Comparison of ENCODE assay signal across 33 cellular contexts in the genomic region with DNA sequence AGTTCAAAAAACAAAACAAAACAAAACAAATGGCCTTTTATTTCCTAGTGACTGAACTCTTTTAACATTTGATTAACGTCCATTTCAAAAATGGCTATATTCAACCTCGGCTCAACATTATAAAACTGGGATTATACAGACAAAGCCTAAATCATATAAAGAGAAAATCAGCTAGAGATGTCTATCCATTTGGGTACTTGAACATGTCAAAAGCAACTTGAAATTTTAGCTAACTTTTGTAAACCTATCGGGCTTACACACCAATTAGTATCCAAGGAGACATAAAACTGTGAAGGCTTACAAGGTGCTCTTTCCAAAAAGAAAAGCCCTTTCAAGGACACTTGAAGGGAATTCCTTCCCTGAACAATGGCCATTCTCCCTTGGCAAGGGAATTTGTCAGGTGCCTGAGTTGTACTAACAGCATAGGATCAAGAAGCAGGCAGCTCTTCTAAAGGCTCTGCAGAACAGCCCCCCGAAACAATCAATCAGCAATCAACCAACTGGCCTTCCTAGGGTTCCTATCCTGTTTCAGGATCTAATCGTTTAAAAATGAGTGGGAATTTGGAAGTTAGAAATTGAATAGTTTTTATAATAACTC.
"Had no signal": no experiment of that assay in that cellular context is flagged by ENCODE, and none has a peak within 500 bp of the region (broad histone marks: within the 10 kb centered on the region; RNA-seq: fewer than 3 reads in every experiment).

No MANE protein-coding gene starts in this region.

- H3K4me1 Mint-ChIP-seq: immature natural killer cell; naive thymus-derived CD4-positive, alpha-beta T cell; nephron; stimulated activated memory B cell treated with anti-CD40 and anti-IgM and Interleukin-4, amounts not matched to agents 10 μg/mL and 1 μg/mL and 100 μg/mL, for 72 hours had no signal

- H3K36me3 ChIP-seq: esophagus squamous epithelium, heart right ventricle, left ventricle myocardium inferior, lower lobe of right lung, ovary, spleen, tibial nerve, upper lobe of right lung, uterus had no signal

- H3K9me3 Mint-ChIP-seq: effector memory CD8-positive, alpha-beta T cell had no signal

- ATAC-seq: effector memory CD8-positive, alpha-beta T cell; heart right ventricle; left colon; lower lobe of right lung; naive thymus-derived CD4-positive, alpha-beta T cell; psoas muscle; right cardiac atrium; stimulated activated memory B cell treated with anti-CD40 and anti-IgM and Interleukin-4, amounts not matched to agents 10 μg/mL and 1 μg/mL and 100 μg/mL, for 72 hours; stimulated activated naive CD8-positive, alpha-beta T cell treated with anti-CD3 and anti-CD28 coated beads, Interleukin-15, Interleukin-2, amounts not matched to agents 100 U/mL and 50 U/mL, for 24 hours; upper lobe of right lung had no signal

- H3K4me3 ChIP-seq: esophagus squamous epithelium, heart right ventricle, left ventricle myocardium inferior, lower lobe of right lung, ovary, psoas muscle, skin epidermis, spleen, testis, tibial nerve, upper lobe of right lung, uterus had no signal

- H3K36me3 Mint-ChIP-seq: immature natural killer cell; naive thymus-derived CD4-positive, alpha-beta T cell; stimulated activated memory B cell treated with anti-CD40 and anti-IgM and Interleukin-4, amounts not matched to agents 10 μg/mL and 1 μg/mL and 100 μg/mL, for 72 hours had no signal

- H3K27ac ChIP-seq: esophagus squamous epithelium, heart right ventricle, left ventricle myocardium inferior, lower lobe of right lung, ovary, psoas muscle, skin epidermis, spleen, testis, tibial nerve, upper lobe of right lung, uterus had no signal

- H3K27me3 ChIP-seq: esophagus squamous epithelium, ovary, spleen, testis, upper lobe of right lung had no signal

- H3K27ac Mint-ChIP-seq: effector memory CD8-positive, alpha-beta T cell; immature natural killer cell; naive thymus-derived CD4-positive, alpha-beta T cell; nephron; stimulated activated memory B cell treated with anti-CD40 and anti-IgM and Interleukin-4, amounts not matched to agents 10 μg/mL and 1 μg/mL and 100 μg/mL, for 72 hours had no signal

- H3K4me1 ChIP-seq: esophagus squamous epithelium, heart right ventricle, left ventricle myocardium inferior, lower lobe of right lung, psoas muscle, spleen, testis, tibial nerve, upper lobe of right lung, uterus had no signal

- H3K4me3 Mint-ChIP-seq: effector memory CD8-positive, alpha-beta T cell; immature natural killer cell; naive thymus-derived CD4-positive, alpha-beta T cell; nephron; stimulated activated memory B cell treated with anti-CD40 and anti-IgM and Interleukin-4, amounts not matched to agents 10 μg/mL and 1 μg/mL and 100 μg/mL, for 72 hours had no signal

- H3K27me3 Mint-ChIP-seq: effector memory CD8-positive, alpha-beta T cell; naive thymus-derived CD4-positive, alpha-beta T cell; stimulated activated memory B cell treated with anti-CD40 and anti-IgM and Interleukin-4, amounts not matched to agents 10 μg/mL and 1 μg/mL and 100 μg/mL, for 72 hours had no signal

- DNase-seq: cortex of kidney; effector memory CD8-positive, alpha-beta T cell; erythroblast; esophagus squamous epithelium; foreskin melanocyte; glutamatergic neuron; heart right ventricle; hippocampal formation; immature natural killer cell; islet precursor cell; kidney glomerular epithelial cell; left colon; left ventricle myocardium inferior; lower lobe of right lung; mesenchymal stem cell; midbrain; naive thymus-derived CD4-positive, alpha-beta T cell; occipital lobe; ovary; posterior cingulate gyrus; psoas muscle; right cardiac atrium; spleen; stimulated activated CD4-positive, alpha-beta T cell treated with anti-CD3 and anti-CD28 coated beads, Interleukin-4, amount 100 ng/mL, for 4 hours; stimulated activated naive CD8-positive, alpha-beta T cell treated with anti-CD3 and anti-CD28 coated beads, Interleukin-15, Interleukin-2, amounts not matched to agents 100 U/mL and 50 U/mL, for 24 hours; substantia nigra; testis; upper lobe of right lung; uterus had no signal
